In the genomic region with DNA sequence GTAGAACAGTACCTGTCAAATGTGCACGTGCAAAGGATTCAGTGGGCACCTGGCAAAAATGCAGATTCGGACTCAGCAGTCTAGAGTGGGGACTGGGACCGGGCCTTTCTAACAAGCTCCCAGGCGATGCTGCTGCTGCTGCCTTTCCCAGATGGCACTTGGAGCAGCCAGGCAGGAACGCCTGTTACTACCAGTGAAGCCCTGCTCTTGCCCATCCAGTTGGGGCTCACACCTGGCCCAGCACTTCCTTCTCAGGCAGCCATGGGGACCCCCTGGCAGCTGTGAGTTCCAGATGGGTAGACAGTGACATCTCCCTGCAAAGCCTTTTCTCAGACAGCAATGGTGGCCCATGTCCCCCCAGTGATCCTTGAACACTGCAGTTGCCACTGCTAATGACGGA, we compare ENCODE assay signal across 19 cellular contexts. TPM values are rescaled to one million over a fixed set of nuclear protein-coding genes. Genes with fewer than 3 reads are reported as not detected.
A peak's percentile ranks its signal among the peaks of the same experiment; 100 is the strongest.
DNase-seq lines count a peak whose midpoint lies in the region; ATAC-seq and TF ChIP-seq lines count a peak whose summit lies in the region.
"Had no signal": no experiment of that assay in that cellular context is flagged by ENCODE, and none has a peak within 500 bp of the region (broad histone marks: within the 10 kb centered on the region; RNA-seq: fewer than 3 reads in every experiment).

No MANE protein-coding gene starts in this region.

- peaks cover 45% of the 10 kb centered on the region for H3K36me3 Mint-ChIP-seq in activated CD4-positive, alpha-beta T cell treated with anti-CD3 and anti-CD28 coated beads, Interleukin-2, amount 10 ng/mL, durations not matched to agents 24 days and 14 days (ENCODE audit: low read depth)
- peaks cover 14% of the 10 kb centered on the region for H3K36me3 Mint-ChIP-seq in activated naive CD8-positive, alpha-beta T cell
- H3K36me3 Mint-ChIP-seq in mesothelial cell of epicardium: no peaks in the 10 kb centered on the region
- H3K36me3 Mint-ChIP-seq: type B pancreatic cell had no signal

- H3K4me1 ChIP-seq in Loucy (ENCODE audit: insufficient read depth, low read length, poor library complexity, severe bottlenecking) (peaks cover 84% of the 10 kb centered on the region), sigmoid colon (peaks cover 0 to 21% (median 15%) of the 10 kb centered on the region in 4 donors)

- H3K4me3 ChIP-seq in Loucy (ENCODE audit: low read length, poor library complexity, severe bottlenecking): no peak overlapping the region
- H3K4me3 ChIP-seq in sigmoid colon: no peak overlapping the region
- H3K4me3 ChIP-seq: A549, esophagus muscularis mucosa, PC-9 had no signal

- H3K9me3 ChIP-seq in Loucy (ENCODE audit: insufficient read depth, low read depth, low read length) (no peaks in the 10 kb centered on the region), sigmoid colon (no peaks in the 10 kb centered on the region)
- H3K9me3 ChIP-seq: A549, esophagus muscularis mucosa had no signal

- H3K9me3 Mint-ChIP-seq in activated CD4-positive, alpha-beta T cell treated with anti-CD3 and anti-CD28 coated beads, Interleukin-2, amount 10 ng/mL, durations not matched to agents 24 days and 14 days: no peaks in the 10 kb centered on the region
- H3K9me3 Mint-ChIP-seq in activated naive CD8-positive, alpha-beta T cell (ENCODE audit: low read depth): no peaks in the 10 kb centered on the region
- H3K9me3 Mint-ChIP-seq in mesothelial cell of epicardium: no peaks in the 10 kb centered on the region
- H3K9me3 Mint-ChIP-seq: memory B cell, type B pancreatic cell had no signal

- TF ChIP-seq EP300 in sigmoid colon (IDR thresholded peaks at IDR 0.05): no peak

- H3K27ac ChIP-seq in sigmoid colon: no peak overlapping the region
- H3K27ac ChIP-seq: A549, PC-9 had no signal

- H3K27me3 ChIP-seq in Loucy (ENCODE audit: insufficient read depth, low read length, poor library complexity, severe bottlenecking) (no peaks in the 10 kb centered on the region), sigmoid colon (no peaks in the 10 kb centered on the region)
- H3K27me3 ChIP-seq: esophagus muscularis mucosa had no signal

- no peak for TF ChIP-seq POLR2A in sigmoid colon (IDR thresholded peaks at IDR 0.05)

- H3F3A ChIP-seq in Loucy (ENCODE audit: low read depth): peaks cover 7% of the 10 kb centered on the region; the same call in 1 of the 2 replicates

- intact Hi-C loops in activated CD4-positive, alpha-beta T cell treated with anti-CD3 and anti-CD28 coated beads, Interleukin-2, amount 10 ng/mL, durations not matched to agents 24 days and 14 days (cut with micrococcal nuclease): loop anchor here (2.0 to 10.0 kb wide), 2 partner anchors 223 to 639 kb away; no protein-coding TSS in a partner anchor
- intact Hi-C loops in sigmoid colon (cut with DNase I) (loop anchor here (2.0 kb wide), 2 partner anchors 35 to 79 kb away; partner anchors contain the start of genes IL4R and NSMCE1), sciatic nerve (cut with DNase I) (loop anchor here (1.0 kb wide), 1 partner anchor 25 kb away; no protein-coding TSS in a partner anchor)

- H3K36me3 ChIP-seq in Loucy (ENCODE audit: insufficient read depth, low read length) (no peaks in the 10 kb centered on the region), sigmoid colon (peaks cover 0 to 43% (median 19%) of the 10 kb centered on the region in 4 donors)

- H4K20me1 ChIP-seq in Loucy (ENCODE audit: insufficient read depth, low read length, poor library complexity, severe bottlenecking): no peaks in the 10 kb centered on the region

- H2AFZ ChIP-seq in Loucy (ENCODE audit: low read length): no peak overlapping the region
- H2AFZ ChIP-seq: PC-9 had no signal

- 90 to 94% methylated on average over 6 of the region's 6 CpGs for WGBS in sigmoid colon, 2 donors

- H3K9me2 ChIP-seq in Loucy (replicated peaks; ENCODE audit: low read depth, low read length): no peaks in the 10 kb centered on the region

- no peak for ATAC-seq in sciatic nerve
- ATAC-seq: A549 had no signal

- TF ChIP-seq CTCF in Loucy (conservative IDR thresholded peaks at IDR 0.05; ENCODE audit: low read length) (no peak), sigmoid colon (IDR thresholded peaks at IDR 0.05) (no peak), mesothelial cell of epicardium (IDR thresholded peaks at IDR 0.05; ENCODE audit: unreplicated experiment) (no peak)

- peak overlapping the region; percentile 100 for H3K27ac Mint-ChIP-seq in activated CD4-positive, alpha-beta T cell treated with anti-CD3 and anti-CD28 coated beads, Interleukin-2, amount 10 ng/mL, durations not matched to agents 24 days and 14 days
- H3K27ac Mint-ChIP-seq in activated naive CD8-positive, alpha-beta T cell: peak overlapping the region; percentile 100
- H3K27ac Mint-ChIP-seq in mesothelial cell of epicardium: no peak overlapping the region
- H3K27ac Mint-ChIP-seq: memory B cell, type B pancreatic cell had no signal

- no peaks in the 10 kb centered on the region for H3K27me3 Mint-ChIP-seq in activated CD4-positive, alpha-beta T cell treated with anti-CD3 and anti-CD28 coated beads, Interleukin-2, amount 10 ng/mL, durations not matched to agents 24 days and 14 days
- H3K27me3 Mint-ChIP-seq in activated naive CD8-positive, alpha-beta T cell: no peaks in the 10 kb centered on the region
- no peaks in the 10 kb centered on the region for H3K27me3 Mint-ChIP-seq in mesothelial cell of epicardium (ENCODE audit: low read depth)
- H3K27me3 Mint-ChIP-seq: memory B cell, type B pancreatic cell had no signal

- H3K4me2 ChIP-seq in Loucy (ENCODE audit: low read depth, low read length, poor library complexity, severe bottlenecking): peak overlapping the region; percentile 63
- H3K4me2 ChIP-seq: A549, PC-9 had no signal

- H3K9ac ChIP-seq in Loucy (ENCODE audit: low read depth, low read length, poor library complexity, severe bottlenecking): peak overlapping the region; percentile 67

- H3K79me2 ChIP-seq in Loucy (ENCODE audit: insufficient read depth, low read length): peaks cover 8% of the 10 kb centered on the region; the same call in 1 of the 2 replicates

- peaks cover 85% of the 10 kb centered on the region for H3K4me1 Mint-ChIP-seq in activated CD4-positive, alpha-beta T cell treated with anti-CD3 and anti-CD28 coated beads, Interleukin-2, amount 10 ng/mL, durations not matched to agents 24 days and 14 days
- peaks cover 90% of the 10 kb centered on the region for H3K4me1 Mint-ChIP-seq in activated naive CD8-positive, alpha-beta T cell (ENCODE audit: low read depth)
- H3K4me1 Mint-ChIP-seq in mesothelial cell of epicardium: peaks cover 41% of the 10 kb centered on the region

- peak overlapping the region; percentile 65 for H3K4me3 Mint-ChIP-seq in activated CD4-positive, alpha-beta T cell treated with anti-CD3 and anti-CD28 coated beads, Interleukin-2, amount 10 ng/mL, durations not matched to agents 24 days and 14 days
- H3K4me3 Mint-ChIP-seq in activated naive CD8-positive, alpha-beta T cell: peak overlapping the region; percentile 83
- no peak overlapping the region for H3K4me3 Mint-ChIP-seq in mesothelial cell of epicardium
- H3K4me3 Mint-ChIP-seq: memory B cell, type B pancreatic cell had no signal

- no peak for DNase-seq in activated CD4-positive, alpha-beta T cell treated with anti-CD3 and anti-CD28 coated beads, Interleukin-2, amount 10 ng/mL, durations not matched to agents 24 days and 14 days
- DNase-seq in activated CD4-positive, alpha-beta T cell treated with anti-CD3 and anti-CD28 coated beads, Interleukin-2, amount 50 U/mL, for 48 hours: no peak
- DNase-seq in sigmoid colon (peak; percentile 64), mesothelial cell of epicardium (ENCODE audit: low spot score in 2 of 2, unreplicated experiment in 2 of 2) (no peak), cortex of kidney (lab: John Stamatoyannopoulos, UW) (no peak), sciatic nerve (ENCODE audit: low spot score) (no peak)
- DNase-seq: activated T-cell treated with anti-CD3 and anti-CD28 coated beads for 4 hours; COR-L47; dermis blood vessel endothelial cell; NCI-H2081 treated with DMSO at 0.1 percent for 48 hours; NCI-H524 treated with DMSO at 0.1 percent for 48 hours; PC-9; stimulated activated CD4-positive, alpha-beta T cell treated with anti-CD3 and anti-CD28 coated beads, Interleukin-4, amount 100 ng/mL, for 24 hours had no signal

RNA-seq across cellular contexts. Expression of gene KDM8, which starts 30.4 kb away (rescaled TPM):
- 11.0 and 13.6 TPM in 2 replicates for total RNA-seq in activated CD4-positive, alpha-beta T cell treated with anti-CD3 and anti-CD28 coated beads, Interleukin-2, amount 10 ng/mL, durations not matched to agents 24 days and 14 days
- total RNA-seq in sigmoid colon (1 to 10 TPM; 2.5 to 6.8 (median 3.7) TPM), mesothelial cell of epicardium (8.5 to 11.8 TPM (median 9.2 TPM) in 3 replicates), sciatic nerve (8.3 TPM)
- 1 to 10 TPM; 5.1 to 5.4 (median 5.4) TPM for polyA plus RNA-seq in sigmoid colon

RNA-seq across cellular contexts. Expression of gene NSMCE1, which starts 34.8 kb away (rescaled TPM):
- 143 and 149 TPM in 2 replicates for total RNA-seq in activated CD4-positive, alpha-beta T cell treated with anti-CD3 and anti-CD28 coated beads, Interleukin-2, amount 10 ng/mL, durations not matched to agents 24 days and 14 days
- total RNA-seq in sigmoid colon (10 to 100 TPM; 32.5 to 51.0 (median 45.1) TPM), mesothelial cell of epicardium (25.4 to 26.6 TPM (median 25.8 TPM) in 3 replicates), sciatic nerve (39.5 TPM)
- polyA plus RNA-seq in sigmoid colon: 10 to 100 TPM; 54.7 to 65.2 (median 64.2) TPM
